ENCODE assay signal across 8 cellular contexts in genomic region chr1:102434421-102434820, GRCh38.
DNase-seq lines count a peak whose midpoint lies in the region; ATAC-seq, FAIRE-seq and TF ChIP-seq lines count a peak whose summit lies in the region.

No MANE protein-coding gene starts in this region.

- POLR2A ChIA-PET in A549 (lab: Yijun Ruan, JAX), result no interaction called here

- TF ChIP-seq EP300 in A549 (IDR thresholded peaks at IDR 0.05), result no peak

- H3K27me3 Mint-ChIP-seq in type B pancreatic cell, result no peaks in the 10 kb centered on the region

- WGBS in A549 (ENCODE audit: missing lambda C conversion rate), result 10% methylated on average over 4 of the region's 4 CpGs

- no peak for TF ChIP-seq POLR2A in A549 (IDR thresholded peaks at IDR 0.05; ENCODE audit: low read length)
- no peak for TF ChIP-seq POLR2A in GM12891 (IDR thresholded peaks at IDR 0.05; ENCODE audit: low read depth, low read length)
- TF ChIP-seq POLR2A in NB4 (IDR thresholded peaks at IDR 0.05; ENCODE audit: extremely low read depth, insufficient read length), result no peak

- H3K4me1 ChIP-seq in A549, result no peaks in the 10 kb centered on the region

- CTCF ChIA-PET in A549 (lab: Yijun Ruan, JAX), result no interaction called here

- peak in 1 of 2 experiments; percentile 20; a peak in 1 of 5 replicates for TF ChIP-seq RAD21 in A549 (conservative IDR thresholded peaks at IDR 0.05 in 1 of 2, IDR thresholded peaks at IDR 0.05 in 1 of 2)

- no peak overlapping the region for H3K4me3 Mint-ChIP-seq in type B pancreatic cell

- TF ChIP-seq CTCF in A549 (IDR thresholded peaks at IDR 0.05) (no peak), NB4 (IDR thresholded peaks at IDR 0.05; ENCODE audit: low read depth, low read length) (peak; percentile 29), type B pancreatic cell (conservative IDR thresholded peaks at IDR 0.05) (peak; percentile 75)

- H3K4me3 ChIP-seq in A549 (no peak overlapping the region), NB4 (ENCODE audit: low read depth, low read length) (no peak overlapping the region)

- no peaks in the 10 kb centered on the region for H3K36me3 Mint-ChIP-seq in type B pancreatic cell

- H3K27ac Mint-ChIP-seq in type B pancreatic cell, result no peak overlapping the region

- FAIRE-seq in A549 (lab: Jason Lieb, UNC) (no peak), GM12891 (lab: Jason Lieb, UNC) (peak; percentile 87)

- H3K4me2 ChIP-seq in A549, result no peak overlapping the region

- H3K27ac ChIP-seq in A549, result no peak overlapping the region

- DNase-seq in A549 (ENCODE audit: low read depth in 1 of 2, low spot score in 1 of 2) (peak in 1 of 2 experiments; percentile 11), GM12891 (ENCODE audit: insufficient read length, low spot score) (no peak), NB4 (ENCODE audit: low read depth) (peak; percentile 47), cerebellar cortex (ENCODE audit: low spot score) (peak; percentile 13), type B pancreatic cell (ENCODE audit: extremely low spot score, unreplicated experiment) (no peak), NCI-H226 (no peak)

- H3K9me3 Mint-ChIP-seq in type B pancreatic cell, result no peaks in the 10 kb centered on the region

- no peaks in the 10 kb centered on the region for H3K9me3 ChIP-seq in A549

- ATAC-seq in A549 (no peak), HG02588 (IDR thresholded peaks at IDR 0.05; ENCODE audit: unreplicated experiment) (no peak), GM18861 (IDR thresholded peaks at IDR 0.05; ENCODE audit: unreplicated experiment) (no peak)

- H3K4me1 Mint-ChIP-seq in type B pancreatic cell (ENCODE audit: unreplicated experiment), result no peaks in the 10 kb centered on the region

TF ChIP-seq in A549, 52 proteins besides CTCF, POLR2A, EP300 and RAD21:
- TF ChIP-seq CEBPB (IDR thresholded peaks at IDR 0.05) (no peak), ESRRA (IDR thresholded peaks at IDR 0.05; ENCODE audit: borderline replicate concordance, low read length) (peak; percentile 56; the same call in 1 of the 2 replicates)

TF ChIP-seq in GM12891, 5 proteins besides CTCF, POLR2A, EP300 and RAD21:
- TF ChIP-seq TAF1 (IDR thresholded peaks at IDR 0.05; ENCODE audit: low read depth, low read length) (no peak), POLR2AphosphoS5 (IDR thresholded peaks at IDR 0.05; ENCODE audit: low read depth, low read length) (no peak), PAX5 (IDR thresholded peaks at IDR 0.05; ENCODE audit: insufficient read depth, low read length, severe bottlenecking) (no peak), POU2F2 (IDR thresholded peaks at IDR 0.05; ENCODE audit: low read depth, low read length) (no peak), SPI1 (IDR thresholded peaks at IDR 0.05; ENCODE audit: low read depth, low read length) (no peak)
TF ChIP-seq in GM12891: peak in this region for 0.

Comparison
In these comparisons a context has a peak if more than half of its experiments do, and no peak if none do; other contexts are left out.
1. DNase-seq: peak in NB4 (single experiment) and cerebellar cortex (single experiment); none in GM12891 (single experiment), type B pancreatic cell (single experiment) and NCI-H226 (single experiment).